Comparison of ENCODE assay signal across 24 cellular contexts in the genomic region with DNA sequence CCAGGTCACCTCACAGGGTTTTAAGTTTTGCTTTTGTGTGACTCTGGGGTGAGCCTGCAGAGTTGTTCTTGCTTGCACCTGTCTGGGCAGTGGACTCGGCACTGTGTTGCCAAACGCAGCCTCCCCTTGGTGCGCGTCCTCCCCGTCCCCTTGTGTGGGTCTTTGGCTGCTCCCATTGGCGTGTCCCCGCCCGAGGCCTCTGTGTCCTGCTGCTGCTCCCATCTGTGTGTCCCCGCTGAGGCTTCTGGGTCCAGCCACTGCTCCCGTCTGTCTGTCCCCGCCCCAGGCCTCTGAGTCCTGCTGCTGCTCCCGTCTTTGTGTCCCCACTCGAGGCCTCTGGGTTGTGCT.
DNase-seq lines count a peak whose midpoint lies in the region; ATAC-seq, FAIRE-seq and TF ChIP-seq lines count a peak whose summit lies in the region.
"Had no signal": no experiment of that assay in that cellular context is flagged by ENCODE, and none has a peak within 500 bp of the region (broad histone marks: within the 10 kb centered on the region; RNA-seq: fewer than 3 reads in every experiment).

No MANE protein-coding gene starts in this region.

- H3K14ac ChIP-seq in neuronal stem cell (ENCODE audit: low read length), result no peak overlapping the region

- no peak for TF ChIP-seq EP300 in tibial nerve (IDR thresholded peaks at IDR 0.05)

- no peaks in the 10 kb centered on the region for H3K9me3 ChIP-seq in endodermal cell (ENCODE audit: control insufficient read depth, low read length)
- peaks cover 6 to 24% of the 10 kb centered on the region in 2 donors for H3K9me3 ChIP-seq in neuronal stem cell (replicated peaks in 1 of 2; ENCODE audit: control insufficient read depth in 2 of 2, insufficient read depth in 1 of 2, low read depth in 1 of 2, low read length in 2 of 2)
- H3K9me3 ChIP-seq in tibial nerve, result no peaks in the 10 kb centered on the region
- H3K9me3 ChIP-seq: HAP-1, MG63 had no signal

- H3K27me3 Mint-ChIP-seq in endodermal cell (ENCODE audit: insufficient read depth), result no peaks in the 10 kb centered on the region

- no peak for TF ChIP-seq POLR2A in tibial nerve (IDR thresholded peaks at IDR 0.05)

- no peak overlapping the region for H2AK5ac ChIP-seq in neuronal stem cell (ENCODE audit: low read depth, low read length)

- H3K27ac Mint-ChIP-seq in endodermal cell, result peak overlapping the region; percentile 55
- peak overlapping the region; percentile 61 for H3K27ac Mint-ChIP-seq in stimulated activated effector memory CD8-positive, alpha-beta T cell treated with anti-CD3 and anti-CD28 coated beads, Interleukin-12 subunit alpha, Interleukin-12 subunit beta, amount 100 ng/mL, for 72 hours
- H3K27ac Mint-ChIP-seq: HFFc6 had no signal

- H3K36me3 ChIP-seq in endodermal cell (ENCODE audit: control insufficient read depth, insufficient read depth, low read length) (peaks cover 21% of the 10 kb centered on the region), neuronal stem cell (replicated peaks in 1 of 2; ENCODE audit: control insufficient read depth in 2 of 2, insufficient read depth in 2 of 2, low read length in 2 of 2) (peaks cover 44 to 76% of the 10 kb centered on the region in 2 donors), tibial nerve (peaks cover 0 to 98% (median 6%) of the 10 kb centered on the region in 3 donors)

- H3K18ac ChIP-seq in neuronal stem cell (ENCODE audit: low read length), result no peak overlapping the region

- H3K9ac ChIP-seq in endodermal cell (ENCODE audit: extremely low read depth, low read length, poor library complexity, severe bottlenecking) (no peak overlapping the region), neuronal stem cell (ENCODE audit: low read depth, low read length, poor library complexity) (no peak overlapping the region)

- H3K4me1 Mint-ChIP-seq in endodermal cell, result no peaks in the 10 kb centered on the region
- H3K4me1 Mint-ChIP-seq in stimulated activated effector memory CD8-positive, alpha-beta T cell treated with anti-CD3 and anti-CD28 coated beads, Interleukin-12 subunit alpha, Interleukin-12 subunit beta, amount 100 ng/mL, for 72 hours, result peaks cover 10% of the 10 kb centered on the region

- H2BK15ac ChIP-seq in neuronal stem cell (ENCODE audit: low read length), result no peak overlapping the region

- H2AFZ ChIP-seq in neuronal stem cell (ENCODE audit: low read length), result no peak overlapping the region
- H2AFZ ChIP-seq: PC-9 had no signal

- no peak for TF ChIP-seq CTCF in endodermal cell (conservative IDR thresholded peaks at IDR 0.05)
- TF ChIP-seq CTCF in tibial nerve (IDR thresholded peaks at IDR 0.05), result no peak

- no peaks in the 10 kb centered on the region for H3K4me1 ChIP-seq in endodermal cell (ENCODE audit: control insufficient read depth, insufficient read depth, low read length)
- no peaks in the 10 kb centered on the region for H3K4me1 ChIP-seq in neuronal stem cell (ENCODE audit: control insufficient read depth in 2 of 2, insufficient read depth in 1 of 2, low read depth in 1 of 2, low read length in 2 of 2)
- no peaks in the 10 kb centered on the region for H3K4me1 ChIP-seq in tibial nerve
- H3K4me1 ChIP-seq: HAP-1 had no signal

- no peak overlapping the region for H2BK120ac ChIP-seq in neuronal stem cell (ENCODE audit: low read depth, low read length)

- H3K36me3 Mint-ChIP-seq in endodermal cell (ENCODE audit: low read depth), result peaks cover 75% of the 10 kb centered on the region
- peaks cover 41% of the 10 kb centered on the region for H3K36me3 Mint-ChIP-seq in stimulated activated effector memory CD8-positive, alpha-beta T cell treated with anti-CD3 and anti-CD28 coated beads, Interleukin-12 subunit alpha, Interleukin-12 subunit beta, amount 100 ng/mL, for 72 hours

- H3K9me3 Mint-ChIP-seq in endodermal cell, result peaks cover 31% of the 10 kb centered on the region
- H3K9me3 Mint-ChIP-seq in stimulated activated effector memory CD8-positive, alpha-beta T cell treated with anti-CD3 and anti-CD28 coated beads, Interleukin-12 subunit alpha, Interleukin-12 subunit beta, amount 100 ng/mL, for 72 hours, result peaks cover 3% of the 10 kb centered on the region

- peaks cover 22% of the 10 kb centered on the region for H3K79me1 ChIP-seq in neuronal stem cell (ENCODE audit: low read depth, low read length)

- 90 to 93% methylated on average over 13 of the region's 13 CpGs for WGBS in endodermal cell (ENCODE audit: insufficient coverage in 1 of 2, insufficient read length in 1 of 2), 2 experiments
- no CpG with 5 or more reads among the region's 13 CpGs for WGBS in neuronal stem cell (ENCODE audit: extremely low coverage in 2 of 2, insufficient read length in 2 of 2, insufficient replicate concordance in 1 of 2), 2 donors
- WGBS in tibial nerve, 2 donors, result 93% methylated on average over 13 of the region's 13 CpGs

- H3K4me3 ChIP-seq in endodermal cell (ENCODE audit: low read length), result no peak overlapping the region
- no peak overlapping the region for H3K4me3 ChIP-seq in neuronal stem cell (ENCODE audit: low read length in 2 of 2)
- no peak overlapping the region for H3K4me3 ChIP-seq in tibial nerve
- H3K4me3 ChIP-seq: HAP-1, MG63, PC-9 had no signal

- no peak overlapping the region for H3K4me3 Mint-ChIP-seq in endodermal cell
- no peak overlapping the region for H3K4me3 Mint-ChIP-seq in stimulated activated effector memory CD8-positive, alpha-beta T cell treated with anti-CD3 and anti-CD28 coated beads, Interleukin-12 subunit alpha, Interleukin-12 subunit beta, amount 100 ng/mL, for 72 hours
- H3K4me3 Mint-ChIP-seq: HFFc6 had no signal

- H3K4me2 ChIP-seq in neuronal stem cell (ENCODE audit: insufficient read depth, low read length, poor library complexity, severe bottlenecking), result no peak overlapping the region
- H3K4me2 ChIP-seq: PC-9 had no signal

- ATAC-seq in left ventricle myocardium superior (no peak), Right ventricle myocardium inferior (no peak)
- no peak for ATAC-seq in stimulated activated effector memory CD8-positive, alpha-beta T cell treated with anti-CD3 and anti-CD28 coated beads, Interleukin-12 subunit alpha, Interleukin-12 subunit beta, amount 100 ng/mL, for 72 hours

- no peak overlapping the region for H3K23ac ChIP-seq in neuronal stem cell (ENCODE audit: low read depth, low read length, poor library complexity)

- DNase-seq in left ventricle myocardium superior (peak; percentile 24), Right ventricle myocardium inferior (ENCODE audit: missing footprints) (no peak), endodermal cell (no peak), neuronal stem cell (ENCODE audit: low spot score) (no peak), urothelium cell line (ENCODE audit: low spot score) (no peak), T1000 (lab: John Stamatoyannopoulos, UW) (no peak), tibial nerve (ENCODE audit: low spot score in 2 of 2) (no peak)
- no peak for DNase-seq in stimulated activated effector memory CD8-positive, alpha-beta T cell treated with anti-CD3 and anti-CD28 coated beads, Interleukin-12 subunit alpha, Interleukin-12 subunit beta, amount 100 ng/mL, for 72 hours (ENCODE audit: low spot score in 2 of 2)
- DNase-seq: Calu3; DMS153; HFFc6; IMR-90; KG1; MG63; NCI-H1105 treated with DMSO at 0.1 percent for 48 hours; NCI-H2029; NCI-H446 treated with DMSO at 0.1 percent for 48 hours; NCI-H526; NK-92 treated with Interleukin-12 subunit alpha and Interleukin-12 subunit beta, amount 100 ng/mL, for 24 hours; PC-9; RPMI8226; SHP77 treated with DMSO at 0.1 percent for 48 hours had no signal

- intact Hi-C loops in left ventricle myocardium superior (cut with micrococcal nuclease), result no loop called here
- intact Hi-C loops in Right ventricle myocardium inferior (cut with DNase I), result no loop called here

- H3K27ac ChIP-seq in endodermal cell (ENCODE audit: low read depth, low read length) (peak overlapping the region; percentile 16), neuronal stem cell (replicated peaks; ENCODE audit: low read length) (no peak overlapping the region), tibial nerve (no peak overlapping the region)
- H3K27ac ChIP-seq: PC-9 had no signal

- no peak overlapping the region for H4K8ac ChIP-seq in neuronal stem cell (ENCODE audit: low read depth, low read length)

- peak overlapping the region; percentile 12 for H4K91ac ChIP-seq in neuronal stem cell (ENCODE audit: low read depth, low read length, poor library complexity)

- H3K27me3 ChIP-seq in endodermal cell (ENCODE audit: control insufficient read depth, insufficient read depth, low read length, poor library complexity, severe bottlenecking) (no peaks in the 10 kb centered on the region), neuronal stem cell (ENCODE audit: control insufficient read depth in 3 of 3, insufficient read depth in 3 of 3, low read depth in 1 of 3, low read length in 3 of 3) (no peaks in the 10 kb centered on the region), tibial nerve (no peaks in the 10 kb centered on the region)
- H3K27me3 ChIP-seq: MG63 had no signal

- H2BK12ac ChIP-seq in neuronal stem cell (ENCODE audit: low read length), result no peak overlapping the region

- FAIRE-seq in urothelium cell line (lab: Jason Lieb, UNC), result no peak
- FAIRE-seq: GM18507 had no signal

- no peak overlapping the region for H3K4ac ChIP-seq in neuronal stem cell (ENCODE audit: low read length)

- no peak overlapping the region for H2BK5ac ChIP-seq in neuronal stem cell (ENCODE audit: low read length)
